Comparison of ENCODE assay signal across 8 cellular contexts in the genomic region with DNA sequence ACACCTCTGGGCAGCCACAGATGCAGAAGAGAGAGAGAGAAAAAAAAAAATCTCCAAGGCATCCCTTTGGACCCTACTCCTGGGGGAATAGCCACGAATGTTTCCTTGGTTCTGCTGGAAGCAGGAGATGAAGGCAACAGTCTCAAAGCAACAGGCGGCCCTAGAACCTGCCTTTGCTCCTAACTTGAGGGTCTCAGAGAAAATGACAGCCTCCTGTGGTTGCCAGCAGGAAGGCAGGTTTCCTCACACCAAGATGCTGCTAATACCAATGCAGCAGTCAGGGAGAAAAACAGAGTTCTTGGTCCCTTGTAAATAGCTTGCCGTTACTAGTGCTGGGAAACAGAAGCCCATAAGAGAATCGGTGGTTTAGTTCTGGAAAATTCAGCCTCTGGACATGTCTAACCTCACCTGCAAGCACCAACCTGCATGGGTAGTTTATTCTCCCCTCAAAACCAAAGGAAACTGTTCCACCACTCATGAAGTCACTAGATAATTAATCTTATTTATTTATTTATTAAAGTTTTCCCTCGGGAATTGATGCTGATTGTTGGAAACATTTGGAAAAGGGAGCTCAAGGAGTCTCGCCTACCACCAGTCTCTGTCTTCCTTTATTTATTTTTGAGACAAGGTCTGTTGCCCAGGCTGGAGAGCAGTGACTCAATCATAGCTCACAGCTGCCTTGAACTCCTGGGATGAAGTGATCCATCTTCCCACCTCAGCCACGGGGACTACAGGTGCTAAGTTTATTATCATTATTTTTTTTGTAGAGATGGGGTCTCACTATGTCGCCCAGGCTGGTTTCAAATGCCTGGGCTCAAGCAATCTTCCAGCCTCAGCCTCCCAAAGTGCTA. TPM values are rescaled to one million over a fixed set of nuclear protein-coding genes. Genes with fewer than 3 reads are reported as not detected.
A peak's percentile ranks its signal among the peaks of the same experiment; 100 is the strongest.
DNase-seq lines count a peak whose midpoint lies in the region; ATAC-seq, FAIRE-seq and TF ChIP-seq lines count a peak whose summit lies in the region.

No MANE protein-coding gene starts in this region.

- intact Hi-C loops in endothelial cell of umbilical vein (cut with micrococcal nuclease) = loop anchor here (2.0 kb wide), 1 partner anchor 34 kb away; no protein-coding TSS in a partner anchor

- FAIRE-seq in endothelial cell of umbilical vein (lab: Jason Lieb, UNC) = no peak

- CTCF ChIA-PET in endothelial cell of umbilical vein (lab: Charles Lee) = interaction anchor here (0.6 to 4.0 kb wide), 21 partner anchors 10 to 304 kb away, joined by 3 to 26 read pairs (median 6); no protein-coding TSS in a partner anchor

- BruUV-seq in endothelial cell of umbilical vein (replicated peaks; lab: Mats Ljungman, UMichigan) = no TSS peak

- H2AFZ ChIP-seq in DND-41 (ENCODE audit: low read depth, low read length) (peak overlapping the region; percentile 94), endothelial cell of umbilical vein (ENCODE audit: low read depth, low read length) (peak overlapping the region; percentile 79), parathyroid adenoma (no peak overlapping the region)

- H3K4me1 ChIP-seq in DND-41 (ENCODE audit: insufficient read depth, low read length) = peaks cover 52% of the 10 kb centered on the region
- H3K4me1 ChIP-seq in endothelial cell of umbilical vein (ENCODE audit: control insufficient read depth, extremely low read depth, insufficient read depth, low read length) = peaks cover 17% of the 10 kb centered on the region
- H3K4me1 ChIP-seq in parathyroid adenoma = no peaks in the 10 kb centered on the region

- ATAC-seq in DND-41 (ENCODE audit: insufficient read depth, low read depth) (peak; percentile 77), GM19023 (IDR thresholded peaks at IDR 0.05; ENCODE audit: unreplicated experiment) (no peak)

- TF ChIP-seq POLR2A in endothelial cell of umbilical vein (IDR thresholded peaks at IDR 0.05; ENCODE audit: low read depth, low read length) = no peak

- no peaks in the 10 kb centered on the region for H3K9me3 ChIP-seq in DND-41 (ENCODE audit: insufficient read depth, low read length, severe bottlenecking)
- no peaks in the 10 kb centered on the region for H3K9me3 ChIP-seq in endothelial cell of umbilical vein (replicated peaks; ENCODE audit: control insufficient read depth, insufficient read depth, low read length)
- H3K9me3 ChIP-seq in parathyroid adenoma (ENCODE audit: control insufficient read depth, low read length) = no peaks in the 10 kb centered on the region

- H3K9me1 ChIP-seq in endothelial cell of umbilical vein (replicated peaks; ENCODE audit: control insufficient read depth, extremely low read depth, insufficient read depth, low read length) = no peaks in the 10 kb centered on the region

- peaks cover 43% of the 10 kb centered on the region for H3K79me2 ChIP-seq in DND-41 (ENCODE audit: insufficient read depth, low read length)
- H3K79me2 ChIP-seq in endothelial cell of umbilical vein (ENCODE audit: control insufficient read depth, insufficient read depth, low read length) = no peaks in the 10 kb centered on the region
- no peaks in the 10 kb centered on the region for H3K79me2 ChIP-seq in parathyroid adenoma

- no peaks in the 10 kb centered on the region for H3K27me3 ChIP-seq in DND-41 (ENCODE audit: insufficient read depth, low read length, poor library complexity)
- no peaks in the 10 kb centered on the region for H3K27me3 ChIP-seq in endothelial cell of umbilical vein (ENCODE audit: control insufficient read depth in 2 of 2, insufficient read depth in 2 of 2, low read length in 2 of 2)
- H3K27me3 ChIP-seq in parathyroid adenoma (ENCODE audit: control insufficient read depth, insufficient read depth, low read length) = no peaks in the 10 kb centered on the region

- H4K20me1 ChIP-seq in DND-41 (ENCODE audit: insufficient read depth, low read length) (no peaks in the 10 kb centered on the region), endothelial cell of umbilical vein (replicated peaks; ENCODE audit: control insufficient read depth, extremely low read depth, insufficient read depth, low read length) (no peaks in the 10 kb centered on the region)

- peak; percentile 59 for TF ChIP-seq CTCF in DND-41 (IDR thresholded peaks at IDR 0.05; ENCODE audit: borderline replicate concordance, extremely low read depth, low read length, poor library complexity, severe bottlenecking)
- no peak for TF ChIP-seq CTCF in LNCaP clone FGC (IDR thresholded peaks at IDR 0.05; ENCODE audit: control insufficient read depth, extremely low read depth, insufficient read depth)
- no peak for TF ChIP-seq CTCF in endothelial cell of umbilical vein (IDR thresholded peaks at IDR 0.05; ENCODE audit: extremely low read depth in 1 of 2, insufficient read depth in 1 of 2, low read depth in 1 of 2, low read length in 2 of 2)
- TF ChIP-seq CTCF in parathyroid adenoma (IDR thresholded peaks at IDR 0.05) = no peak

- peak overlapping the region; percentile 95 for H3K27ac ChIP-seq in DND-41 (ENCODE audit: low read length)
- H3K27ac ChIP-seq in endothelial cell of umbilical vein (ENCODE audit: insufficient read depth, low read depth, low read length) = no peak overlapping the region
- H3K27ac ChIP-seq in parathyroid adenoma = no peak overlapping the region

- H3K36me3 ChIP-seq in DND-41 (ENCODE audit: insufficient read depth, low read length) (no peaks in the 10 kb centered on the region; the same call in 1 of the 2 replicates), endothelial cell of umbilical vein (ENCODE audit: control insufficient read depth in 2 of 2, extremely low read depth in 1 of 2, insufficient read depth in 2 of 2, low read length in 2 of 2) (no peaks in the 10 kb centered on the region), parathyroid adenoma (ENCODE audit: control insufficient read depth, insufficient read depth, low read length) (no peaks in the 10 kb centered on the region)

- peak overlapping the region; percentile 91 for H3K4me2 ChIP-seq in DND-41 (ENCODE audit: insufficient read depth, low read length)
- H3K4me2 ChIP-seq in endothelial cell of umbilical vein (ENCODE audit: insufficient read depth, low read length) = peak overlapping the region; percentile 51
- peak overlapping the region; percentile 87 for H3K4me2 ChIP-seq in parathyroid adenoma (ENCODE audit: low read length)

- H3K4me3 ChIP-seq in DND-41 (ENCODE audit: low read depth in 1 of 2, low read length in 2 of 2) (peak overlapping the region; percentile 78 to 92; a peak in 3 of 4 replicates), LNCaP clone FGC (ENCODE audit: low read depth, low read length) (peak overlapping the region; percentile 45), endothelial cell of umbilical vein (replicated peaks in 1 of 3; ENCODE audit: insufficient read depth in 1 of 3, low read depth in 1 of 3, low read length in 3 of 3) (peak overlapping the region in 1 of 3 experiments; percentile 50), parathyroid adenoma (ENCODE audit: low read depth, low read length) (peak overlapping the region; percentile 63)

- DNase-seq in DND-41 = peak; percentile 76
- DNase-seq in LNCaP clone FGC (ENCODE audit: low read depth) = no peak
- DNase-seq in endothelial cell of umbilical vein (ENCODE audit: low read depth, low spot score) = no peak
- DNase-seq in NCI-H524 treated with DMSO at 0.1 percent for 48 hours (lab: John Stamatoyannopoulos, UW) = no peak
- DNase-seq in SK-N-DZ (ENCODE audit: low spot score) = no peak
- DNase-seq in middle frontal gyrus (ENCODE audit: extremely low spot score, low spot score) = no peak

- dilution Hi-C loops in endothelial cell of umbilical vein (cut with MboI; ENCODE audit: extremely low pct_ligation_motif_present, low sequenced_read_pairs) = no loop called here

- H3K9ac ChIP-seq in DND-41 (ENCODE audit: low read depth, low read length) = peak overlapping the region; percentile 97
- H3K9ac ChIP-seq in endothelial cell of umbilical vein (replicated peaks; ENCODE audit: extremely low read depth, insufficient read depth, low read length) = no peak overlapping the region
- no peak overlapping the region for H3K9ac ChIP-seq in parathyroid adenoma

- POLR2A ChIA-PET in endothelial cell of umbilical vein (lab: Charles Lee) = no interaction called here

TF ChIP-seq in endothelial cell of umbilical vein, 7 proteins besides CTCF, POLR2A, EP300 and RAD21:
- TF ChIP-seq GATA2 (IDR thresholded peaks at IDR 0.05; ENCODE audit: insufficient read depth, insufficient read length, low read depth, low read length) = no peak
- TF ChIP-seq POLR2AphosphoS5 (IDR thresholded peaks at IDR 0.05; ENCODE audit: insufficient read depth, low read depth, low read length) = no peak
- no peak for TF ChIP-seq EZH2 (IDR thresholded peaks at IDR 0.05; ENCODE audit: borderline replicate concordance, low read depth, low read length, severe bottlenecking)
- TF ChIP-seq, protein P1, sequence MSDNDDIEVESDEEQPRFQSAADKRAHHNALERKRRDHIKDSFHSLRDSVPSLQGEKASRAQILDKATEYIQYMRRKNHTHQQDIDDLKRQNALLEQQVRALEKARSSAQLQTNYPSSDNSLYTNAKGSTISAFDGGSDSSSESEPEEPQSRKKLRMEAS (IDR thresholded peaks at IDR 0.05; ENCODE audit: insufficient read depth, insufficient read length) = no peak
- no peak for TF ChIP-seq MYC (IDR thresholded peaks at IDR 0.05; ENCODE audit: low read depth, low read length)
- no peak for TF ChIP-seq FOS (IDR thresholded peaks at IDR 0.05; ENCODE audit: borderline replicate concordance, insufficient read depth, low read length)
- TF ChIP-seq JUN (IDR thresholded peaks at IDR 0.05; ENCODE audit: borderline replicate concordance, insufficient read depth, insufficient read length, low read depth) = no peak

RNA-seq across cellular contexts. Expression of a gene that starts 0.9 kb away (rescaled TPM):
- total RNA-seq in endothelial cell of umbilical vein = 77.7 and 89.7 TPM in 2 replicates
- 58.4 and 66.4 TPM in 2 replicates for polyA plus RNA-seq in endothelial cell of umbilical vein
- 54.0 and 54.3 TPM in 2 replicates for polyA plus RNA-seq in endothelial cell of umbilical vein (2011; cell fraction: cytosol; rRNA removed)
- 187 and 208 TPM in 2 replicates for polyA plus RNA-seq in endothelial cell of umbilical vein (2011; cell fraction: nucleus; rRNA removed)
- polyA plus RNA-seq in endothelial cell of umbilical vein (2012) = 48.6 and 55.5 TPM in 2 replicates
- polyA minus RNA-seq in endothelial cell of umbilical vein = 215 and 218 TPM in 2 replicates
- polyA minus RNA-seq in endothelial cell of umbilical vein (2011; cell fraction: cytosol; rRNA and poly(A)+ RNA removed) = 3.3 TPM
- polyA minus RNA-seq in endothelial cell of umbilical vein (2011; cell fraction: nucleus; rRNA and poly(A)+ RNA removed) = 236 and 297 TPM in 2 replicates
- 30.9 and 32.3 TPM in 2 replicates for polyA plus RNA-seq in SK-N-DZ (2014; cell fraction: cytosol; rRNA removed)
- polyA plus RNA-seq in SK-N-DZ (2014; cell fraction: nucleus; rRNA removed) = 29.1 and 29.7 TPM in 2 replicates
